23 cellular contexts compared by ENCODE assay signal in the genomic region with DNA sequence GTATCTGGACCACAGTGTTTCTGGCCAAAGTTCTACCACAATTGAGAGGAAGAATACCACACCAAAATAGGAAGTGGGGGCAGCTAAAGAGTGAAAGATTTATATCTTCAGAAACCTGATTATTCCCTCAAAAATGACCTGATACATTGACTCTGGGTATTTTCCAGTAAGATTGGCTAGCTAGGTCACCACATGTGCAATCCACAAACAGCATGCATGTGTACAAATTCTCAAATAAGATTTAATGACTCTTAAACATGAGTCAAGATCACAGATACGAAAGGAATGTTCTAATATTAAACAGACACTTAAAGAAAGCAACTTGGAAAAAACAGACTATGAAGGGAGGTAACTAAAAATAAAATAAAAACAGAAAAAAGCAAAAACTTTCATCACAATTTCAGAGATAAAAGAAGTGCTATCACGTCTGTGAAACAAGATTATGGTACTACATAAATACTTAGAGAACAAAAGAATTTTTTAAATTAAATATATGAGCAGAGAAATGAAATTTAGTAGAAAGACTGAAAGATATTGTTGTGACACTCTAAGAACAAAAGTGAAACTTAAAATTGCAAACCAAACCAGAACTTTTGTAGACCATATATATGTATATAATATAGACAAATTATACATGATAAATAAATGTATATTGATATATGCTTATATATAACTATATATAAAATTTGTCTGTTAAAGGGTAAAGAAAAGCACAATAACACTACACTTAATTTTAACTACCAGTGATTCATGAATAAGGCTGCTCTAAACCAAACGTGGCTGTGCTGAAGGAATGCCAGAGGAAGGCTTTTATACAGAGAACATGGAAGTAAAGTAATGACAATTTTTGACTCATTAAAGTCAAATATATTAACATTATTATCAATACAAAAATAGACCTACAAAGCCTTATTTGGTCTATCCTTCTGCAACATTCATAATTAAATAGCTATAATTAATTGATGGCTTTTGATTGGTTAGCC.
DNase-seq lines count a peak whose midpoint lies in the region; ATAC-seq and TF ChIP-seq lines count a peak whose summit lies in the region.
"Had no signal": no experiment of that assay in that cellular context is flagged by ENCODE, and none has a peak within 500 bp of the region (broad histone marks: within the 10 kb centered on the region; RNA-seq: fewer than 3 reads in every experiment).

No MANE protein-coding gene starts in this region.

- peaks cover 20% of the 10 kb centered on the region for H3K4me1 ChIP-seq in adipocyte (ENCODE audit: control insufficient read depth, insufficient read depth, low read length)
- H3K4me1 ChIP-seq: gastrocnemius medialis, Peyer's patch, tibial nerve had no signal

- DNase-seq in A172 (ENCODE audit: low spot score) (peak; percentile 16), HFFc6 (no peak), adipocyte (ENCODE audit: low read depth) (peak; percentile 39), glomerular visceral epithelial cell (ENCODE audit: extremely low spot score) (peak; percentile 7), H7 (no peak)
- DNase-seq: activated CD4-positive, alpha-beta T cell treated with anti-CD3 and anti-CD28 coated beads, Interleukin-2, amount 50 U/mL, for 4 hours; activated T-cell treated with anti-CD3 and anti-CD28 coated beads, Interleukin-2, amount 50 U/mL, for 1 hour; endodermal cell; gastrocnemius medialis; GOT3; MV-4-11; NCI-H2081; NCI-H69; Peyer's patch; stimulated activated CD4-positive, alpha-beta T cell treated with anti-CD3 and anti-CD28 coated beads, Interleukin-12 subunit alpha, Interleukin-12 subunit beta, amount 100 ng/mL, for 4 hours; SW 1271 had no signal

- H3K9me3 ChIP-seq in adipocyte (ENCODE audit: control insufficient read depth, low read length): no peaks in the 10 kb centered on the region
- H3K9me3 ChIP-seq: gastrocnemius medialis, Peyer's patch, tibial nerve had no signal

- H3K27me3 Mint-ChIP-seq in HFFc6 (ENCODE audit: insufficient read depth): no peaks in the 10 kb centered on the region
- H3K27me3 Mint-ChIP-seq: central memory CD8-positive, alpha-beta T cell; stimulated activated memory B cell treated with anti-CD40 and anti-IgM and Interleukin-4, amounts not matched to agents 10 μg/mL and 1 μg/mL and 100 μg/mL, for 72 hours had no signal

- no peaks in the 10 kb centered on the region for H3K4me1 Mint-ChIP-seq in HFFc6 (ENCODE audit: low read depth)
- H3K4me1 Mint-ChIP-seq: central memory CD8-positive, alpha-beta T cell; endodermal cell; stimulated activated memory B cell treated with anti-CD40 and anti-IgM and Interleukin-4, amounts not matched to agents 10 μg/mL and 1 μg/mL and 100 μg/mL, for 72 hours had no signal

- no peak for TF ChIP-seq CTCF in HFFc6 (IDR thresholded peaks at IDR 0.05)

- no peak overlapping the region for H3K4me3 Mint-ChIP-seq in HFFc6
- H3K4me3 Mint-ChIP-seq: central memory CD8-positive, alpha-beta T cell; endodermal cell; stimulated activated memory B cell treated with anti-CD40 and anti-IgM and Interleukin-4, amounts not matched to agents 10 μg/mL and 1 μg/mL and 100 μg/mL, for 72 hours had no signal

- ATAC-seq in HG03280 (IDR thresholded peaks at IDR 0.05; ENCODE audit: unreplicated experiment) (no peak), GM19452 (IDR thresholded peaks at IDR 0.05; ENCODE audit: unreplicated experiment) (no peak), GM21528 (IDR thresholded peaks at IDR 0.05; ENCODE audit: low FRiP score, unreplicated experiment) (no peak)
- ATAC-seq: activated naive CD4-positive, alpha-beta T cell treated with anti-CD3 and anti-CD28 coated beads, Interleukin-2, amount 50 U/mL, for 72 hours; gastrocnemius medialis; stimulated activated memory B cell treated with anti-CD40 and anti-IgM and Interleukin-4, amounts not matched to agents 10 μg/mL and 1 μg/mL and 100 μg/mL, for 72 hours had no signal

- peak overlapping the region; percentile 76 for H3K9ac ChIP-seq in adipocyte (ENCODE audit: low read length)

- H3K36me3 ChIP-seq in adipocyte (ENCODE audit: control insufficient read depth, insufficient read depth, low read length, severe bottlenecking) (no peaks in the 10 kb centered on the region), H7 (replicated peaks; ENCODE audit: control insufficient read depth, insufficient read depth, low read length) (no peaks in the 10 kb centered on the region)
- H3K36me3 ChIP-seq: gastrocnemius medialis, Peyer's patch, tibial nerve had no signal

- H3K9me3 Mint-ChIP-seq in HFFc6: peaks cover 29% of the 10 kb centered on the region
- H3K9me3 Mint-ChIP-seq: endodermal cell had no signal

- H3K4me3 ChIP-seq in adipocyte (ENCODE audit: low read length) (peak overlapping the region; percentile 66), H7 (ENCODE audit: insufficient read depth, low read depth, low read length) (no peak overlapping the region)
- H3K4me3 ChIP-seq: gastrocnemius medialis, Peyer's patch, tibial nerve had no signal

- H3K27me3 ChIP-seq in adipocyte (replicated peaks; ENCODE audit: control insufficient read depth, insufficient read depth, low read length) (no peaks in the 10 kb centered on the region), H7 (ENCODE audit: control insufficient read depth, insufficient read depth, low read length) (no peaks in the 10 kb centered on the region)
- H3K27me3 ChIP-seq: gastrocnemius medialis, Peyer's patch, tibial nerve had no signal

- H3K36me3 Mint-ChIP-seq in HFFc6 (ENCODE audit: low read depth): no peaks in the 10 kb centered on the region
- H3K36me3 Mint-ChIP-seq: stimulated activated memory B cell treated with anti-CD40 and anti-IgM and Interleukin-4, amounts not matched to agents 10 μg/mL and 1 μg/mL and 100 μg/mL, for 72 hours had no signal

- H3K27ac Mint-ChIP-seq in HFFc6: 0 out of 2 replicates have a peak overlapping the region, but pooled peaks have one; percentile 17
- H3K27ac Mint-ChIP-seq: activated naive CD4-positive, alpha-beta T cell treated with anti-CD3 and anti-CD28 coated beads, Interleukin-2, amount 50 U/mL, for 72 hours; endodermal cell; stimulated activated memory B cell treated with anti-CD40 and anti-IgM and Interleukin-4, amounts not matched to agents 10 μg/mL and 1 μg/mL and 100 μg/mL, for 72 hours had no signal

Comparison
In these comparisons a context has a peak if more than half of its experiments do, and no peak if none do; other contexts are left out.
1. DNase-seq: peak in A172 (single experiment), adipocyte (single experiment) and glomerular visceral epithelial cell (single experiment); none in HFFc6 (single experiment) and H7 (single experiment).